8 cellular contexts compared by ENCODE assay signal in genomic region chr20:23358923-23359572, GRCh38. TPM values are rescaled to one million over a fixed set of nuclear protein-coding genes. Genes with fewer than 3 reads are reported as not detected.
DNase-seq lines count a peak whose midpoint lies in the region; ATAC-seq and TF ChIP-seq lines count a peak whose summit lies in the region.

No MANE protein-coding gene starts in this region.

- 88% methylated on average over 7 of the region's 7 CpGs for WGBS in smooth muscle cell (ENCODE audit: low lambda C conversion rate)

- H3F3A ChIP-seq in smooth muscle cell (ENCODE audit: low read depth), result peaks cover 18% of the 10 kb centered on the region

- peak; percentile 47 for DNase-seq in NCI-H82 (lab: John Stamatoyannopoulos, UW)
- no peak for DNase-seq in NCI-H82 treated with DMSO at 0.1 percent for 48 hours (lab: John Stamatoyannopoulos, UW; ENCODE audit: unreplicated experiment)
- peak; percentile 91 for DNase-seq in SK-MEL-5 (ENCODE audit: low read depth, low spot score)
- DNase-seq in foreskin melanocyte, result peak; percentile 76
- no peak for DNase-seq in smooth muscle cell (lab: John Stamatoyannopoulos, UW; ENCODE audit: unreplicated experiment)
- DNase-seq in GOT3 (lab: John Stamatoyannopoulos, UW), result no peak
- DNase-seq in NOMO-1 treated with DMSO at 0.1 percent for 48 hours (lab: John Stamatoyannopoulos, UW; ENCODE audit: unreplicated experiment), result no peak

- H3K27me3 ChIP-seq in smooth muscle cell (ENCODE audit: low read depth), result no peaks in the 10 kb centered on the region

- peak overlapping the region; percentile 70 for H3K4me3 ChIP-seq in smooth muscle cell

- H3K9ac ChIP-seq in smooth muscle cell (ENCODE audit: low read depth), result no peak overlapping the region

- in situ Hi-C loops in SK-MEL-5 (cut with HindIII; ENCODE audit: low pct_unique_long_range_greater_than_20kb, low sequenced_read_pairs), result no loop called here

- no peak for TF ChIP-seq CTCF in smooth muscle cell (IDR thresholded peaks at IDR 0.05; ENCODE audit: borderline replicate concordance, insufficient read depth, poor library complexity, severe bottlenecking)

- H3K9me3 ChIP-seq in smooth muscle cell (replicated peaks; ENCODE audit: low read depth), result no peaks in the 10 kb centered on the region

- peak overlapping the region; percentile 45 for H3K27ac ChIP-seq in smooth muscle cell (ENCODE audit: low read depth)

- ATAC-seq in GM21619 (IDR thresholded peaks at IDR 0.05; ENCODE audit: unreplicated experiment), result no peak

- H2AFZ ChIP-seq in smooth muscle cell (ENCODE audit: low read depth), result no peak overlapping the region

- peaks cover 19% of the 10 kb centered on the region for H3K79me2 ChIP-seq in smooth muscle cell (ENCODE audit: low read depth)

- no peaks in the 10 kb centered on the region for H3K36me3 ChIP-seq in smooth muscle cell (ENCODE audit: low read depth)

- H3K4me2 ChIP-seq in smooth muscle cell, result peak overlapping the region; percentile 85

- H3K4me1 ChIP-seq in smooth muscle cell (ENCODE audit: low read depth), result peaks cover 14% of the 10 kb centered on the region

- H4K20me1 ChIP-seq in smooth muscle cell (ENCODE audit: low read depth), result peaks cover 15% of the 10 kb centered on the region

RNA-seq across cellular contexts. Expression of gene GZF1, which starts 2.9 kb away (rescaled TPM):
- 22.6 and 23.8 TPM in 2 replicates for total RNA-seq in SK-MEL-5 (2014; rRNA removed; shearing (Covaris generic))
- polyA plus RNA-seq in SK-MEL-5 (2015; cell fraction: cytosol; rRNA removed), result 25.2 and 44.2 TPM in 2 replicates
- polyA plus RNA-seq in SK-MEL-5 (2015; cell fraction: nucleus; rRNA removed), result 34.8 and 35.5 TPM in 2 replicates
- 13.7 and 17.3 TPM in 2 replicates for total RNA-seq in smooth muscle cell
- polyA plus RNA-seq in smooth muscle cell, result 6.0 and 7.5 TPM in 2 replicates

RNA-seq across cellular contexts. Expression of gene NXT1, which starts 8.5 kb away (rescaled TPM):
- 39.8 and 43.4 TPM in 2 replicates for total RNA-seq in SK-MEL-5 (2014; rRNA removed; shearing (Covaris generic))
- polyA plus RNA-seq in SK-MEL-5 (2015; cell fraction: cytosol; rRNA removed), result 34.6 and 36.2 TPM in 2 replicates
- polyA plus RNA-seq in SK-MEL-5 (2015; cell fraction: nucleus; rRNA removed), result 10.9 and 16.4 TPM in 2 replicates
- total RNA-seq in smooth muscle cell, result 43.7 and 49.6 TPM in 2 replicates
- 45.3 and 46.1 TPM in 2 replicates for polyA plus RNA-seq in smooth muscle cell

Comparison
In these comparisons a context has a peak if more than half of its experiments do, and no peak if none do; other contexts are left out.
1. DNase-seq: peak in NCI-H82 (single experiment), SK-MEL-5 (single experiment) and foreskin melanocyte (single experiment); none in NCI-H82 treated with DMSO at 0.1 percent for 48 hours (single experiment), smooth muscle cell (single experiment), GOT3 (single experiment) and NOMO-1 treated with DMSO at 0.1 percent for 48 hours (single experiment).